Comparison of ENCODE assay signal across 17 cellular contexts in genomic region chr1:210750468-210750867, GRCh38.
DNase-seq lines count a peak whose midpoint lies in the region; ATAC-seq and TF ChIP-seq lines count a peak whose summit lies in the region.
"Had no signal": no experiment of that assay in that cellular context is flagged by ENCODE, and none has a peak within 500 bp of the region (broad histone marks: within the 10 kb centered on the region; RNA-seq: fewer than 3 reads in every experiment).

No MANE protein-coding gene starts in this region.

- no peak for ATAC-seq in Right ventricle myocardium inferior
- ATAC-seq: GM12878, GM23338 had no signal

- H3K9me3 ChIP-seq in WERI-Rb-1 (ENCODE audit: severe bottlenecking) = no peaks in the 10 kb centered on the region
- H3K9me3 ChIP-seq in colonic mucosa = no peaks in the 10 kb centered on the region
- H3K9me3 ChIP-seq: HAP-1 had no signal

- TF ChIP-seq CTCF in WERI-Rb-1 (IDR thresholded peaks at IDR 0.05; ENCODE audit: low read depth, low read length) (no peak), colonic mucosa (IDR thresholded peaks at IDR 0.05) (no peak)

- H3K36me3 ChIP-seq in WERI-Rb-1 (no peaks in the 10 kb centered on the region), colonic mucosa (no peaks in the 10 kb centered on the region)
- H3K36me3 ChIP-seq: HAP-1 had no signal

- no peak overlapping the region for H3K4me3 ChIP-seq in WERI-Rb-1 (ENCODE audit: low read depth, low read length)
- H3K4me3 ChIP-seq in colonic mucosa = no peak overlapping the region
- H3K4me3 ChIP-seq: GM12878, GM23338, HAP-1 had no signal

- no peaks in the 10 kb centered on the region for H3K27me3 ChIP-seq in WERI-Rb-1 (ENCODE audit: insufficient read depth, low read depth, severe bottlenecking)
- no peaks in the 10 kb centered on the region for H3K27me3 ChIP-seq in colonic mucosa

- H3K27ac ChIP-seq in WERI-Rb-1 = no peak overlapping the region
- peak overlapping the region; percentile 46 for H3K27ac ChIP-seq in temporal lobe (ENCODE audit: low read depth, low read length)
- no peak overlapping the region for H3K27ac ChIP-seq in colonic mucosa

- no peaks in the 10 kb centered on the region for H3K4me1 ChIP-seq in colonic mucosa
- H3K4me1 ChIP-seq: HAP-1 had no signal

- DNase-seq in NCI-H524 treated with DMSO at 0.1 percent for 48 hours (lab: John Stamatoyannopoulos, UW) (peak; percentile 2), WERI-Rb-1 (peak; percentile 76), NCI-H2107 treated with DMSO at 0.1 percent for 48 hours (lab: John Stamatoyannopoulos, UW; ENCODE audit: unreplicated experiment) (no peak), colonic mucosa (no peak), Right ventricle myocardium inferior (ENCODE audit: missing footprints) (no peak)
- DNase-seq: Calu3; CD4-positive, alpha-beta memory T cell; COR-L47; DMS 273 treated with DMSO at 0.1 percent for 48 hours; DMS79; EL; GDM1; HFFc6 had no signal

- no peak overlapping the region for H3K9ac ChIP-seq in colonic mucosa (ENCODE audit: low read depth in 2 of 2, low read length in 2 of 2)

- intact Hi-C loops in colonic mucosa (cut with DNase I) (no loop called here), Right ventricle myocardium inferior (cut with DNase I) (no loop called here)

Comparison
In these comparisons a context has a peak if more than half of its experiments do, and no peak if none do; other contexts are left out.
1. DNase-seq: peak in NCI-H524 treated with DMSO at 0.1 percent for 48 hours (single experiment) and WERI-Rb-1 (single experiment); none in NCI-H2107 treated with DMSO at 0.1 percent for 48 hours (single experiment), colonic mucosa (single experiment) and Right ventricle myocardium inferior (single experiment).